In the genomic region with DNA sequence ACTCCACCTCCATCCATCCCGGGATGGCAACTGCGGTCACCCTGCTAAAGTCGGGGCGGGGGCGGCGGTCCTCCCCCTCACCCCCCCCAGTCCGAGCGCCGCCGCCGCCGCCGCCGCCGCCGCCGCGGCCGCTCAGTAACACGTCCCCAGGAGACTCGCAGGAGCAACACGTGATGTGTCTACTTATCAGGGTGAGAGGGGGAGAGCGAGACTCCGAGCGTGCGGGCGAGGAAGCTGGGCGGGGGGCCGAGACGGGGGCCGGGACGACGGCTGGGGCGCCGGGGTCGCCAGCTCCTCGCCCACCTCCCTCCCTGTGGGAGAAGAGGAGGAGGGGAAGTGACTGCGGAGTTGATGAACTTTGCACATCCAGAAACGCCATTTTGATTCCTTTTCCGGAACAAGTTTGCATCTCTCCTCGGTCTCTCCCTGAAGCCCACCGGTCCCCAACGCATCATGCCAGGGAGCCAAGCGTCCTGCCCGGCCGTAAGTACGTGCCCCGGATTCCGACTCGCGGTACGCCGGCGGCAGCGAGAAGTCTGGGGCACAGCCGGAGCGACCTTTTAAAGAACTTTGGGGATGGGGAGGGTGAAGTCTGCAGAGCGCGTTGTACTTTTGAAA, we compare ENCODE assay signal across 8 cellular contexts. TPM values are rescaled to one million over a fixed set of nuclear protein-coding genes. Genes with fewer than 3 reads are reported as not detected.
DNase-seq lines count a peak whose midpoint lies in the region; ATAC-seq, FAIRE-seq and TF ChIP-seq lines count a peak whose summit lies in the region.

A gene with protein sequence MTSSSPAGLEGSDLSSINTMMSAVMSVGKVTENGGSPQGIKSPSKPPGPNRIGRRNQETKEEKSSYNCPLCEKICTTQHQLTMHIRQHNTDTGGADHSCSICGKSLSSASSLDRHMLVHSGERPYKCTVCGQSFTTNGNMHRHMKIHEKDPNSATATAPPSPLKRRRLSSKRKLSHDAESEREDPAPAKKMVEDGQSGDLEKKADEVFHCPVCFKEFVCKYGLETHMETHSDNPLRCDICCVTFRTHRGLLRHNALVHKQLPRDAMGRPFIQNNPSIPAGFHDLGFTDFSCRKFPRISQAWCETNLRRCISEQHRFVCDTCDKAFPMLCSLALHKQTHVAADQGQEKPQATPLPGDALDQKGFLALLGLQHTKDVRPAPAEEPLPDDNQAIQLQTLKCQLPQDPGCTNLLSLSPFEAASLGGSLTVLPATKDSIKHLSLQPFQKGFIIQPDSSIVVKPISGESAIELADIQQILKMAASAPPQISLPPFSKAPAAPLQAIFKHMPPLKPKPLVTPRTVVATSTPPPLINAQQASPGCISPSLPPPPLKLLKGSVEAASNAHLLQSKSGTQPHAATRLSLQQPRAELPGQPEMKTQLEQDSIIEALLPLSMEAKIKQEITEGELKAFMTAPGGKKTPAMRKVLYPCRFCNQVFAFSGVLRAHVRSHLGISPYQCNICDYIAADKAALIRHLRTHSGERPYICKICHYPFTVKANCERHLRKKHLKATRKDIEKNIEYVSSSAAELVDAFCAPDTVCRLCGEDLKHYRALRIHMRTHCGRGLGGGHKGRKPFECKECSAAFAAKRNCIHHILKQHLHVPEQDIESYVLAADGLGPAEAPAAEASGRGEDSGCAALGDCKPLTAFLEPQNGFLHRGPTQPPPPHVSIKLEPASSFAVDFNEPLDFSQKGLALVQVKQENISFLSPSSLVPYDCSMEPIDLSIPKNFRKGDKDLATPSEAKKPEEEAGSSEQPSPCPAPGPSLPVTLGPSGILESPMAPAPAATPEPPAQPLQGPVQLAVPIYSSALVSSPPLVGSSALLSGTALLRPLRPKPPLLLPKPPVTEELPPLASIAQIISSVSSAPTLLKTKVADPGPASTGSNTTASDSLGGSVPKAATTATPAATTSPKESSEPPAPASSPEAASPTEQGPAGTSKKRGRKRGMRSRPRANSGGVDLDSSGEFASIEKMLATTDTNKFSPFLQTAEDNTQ (N-terminal part only) (plus strand): TSS at position 384 of the 618 bp plus-strand sequence. CDS start 73,951 bp downstream, outside the sequence.

- peak in 1 of 2 experiments; percentile 26; a peak in 1 of 4 replicates for TF ChIP-seq EP300 in SK-N-SH (IDR thresholded peaks at IDR 0.05; ENCODE audit: borderline replicate concordance in 1 of 2, low read depth in 1 of 2, low read length in 1 of 2)

- peaks cover 38% of the 10 kb centered on the region for H3K79me2 ChIP-seq in SK-N-SH (ENCODE audit: insufficient read depth)

- H3K9ac ChIP-seq in HUES6 (ENCODE audit: low read length) (peak within 1 kb of the TSS; percentile 98), SK-N-SH (peak within 1 kb of the TSS; percentile 95)

- H3K27me3 ChIP-seq in HUES6 (ENCODE audit: control insufficient read depth, insufficient read depth, low read length) (peaks cover 4% of the 10 kb centered on the region; the same call in 1 of the 2 replicates), SK-N-SH (ENCODE audit: insufficient read depth) (no peaks in the 10 kb centered on the region)

- FAIRE-seq in D721Med (lab: Jason Lieb, UNC), result no peak

- H3K27ac ChIP-seq in HUES6 (ENCODE audit: low read depth, low read length) (peak within 1 kb of the TSS; percentile 86; the same call in 1 of the 2 replicates), SK-N-SH (ENCODE audit: low read depth in 2 of 2, low read length in 1 of 2) (peak within 1 kb of the TSS; percentile 61 to 64)

- no peaks in the 10 kb centered on the region for H3K36me3 Mint-ChIP-seq in activated naive CD8-positive, alpha-beta T cell

- H3K9me3 Mint-ChIP-seq in activated naive CD8-positive, alpha-beta T cell (ENCODE audit: low read depth), result no peaks in the 10 kb centered on the region

- H3F3A ChIP-seq in SK-N-SH (replicated peaks; ENCODE audit: insufficient read depth), result peaks cover 5% of the 10 kb centered on the region

- peak within 1 kb of the TSS; percentile 83 for H3K4me2 ChIP-seq in SK-N-SH

- peak within 1 kb of the TSS; percentile 99 for H2AFZ ChIP-seq in SK-N-SH (ENCODE audit: low read depth)

- intact Hi-C loops in head of caudate nucleus (cut with DNase I), result no loop called here

- CTCF ChIA-PET in SK-N-SH (lab: Yijun Ruan, JAX), result no interaction called here

- peak; percentile 52 for ATAC-seq in GM21390 (IDR thresholded peaks at IDR 0.05; ENCODE audit: unreplicated experiment)

- H3K9me3 ChIP-seq in HUES6 (ENCODE audit: control insufficient read depth, insufficient read depth, low read depth, low read length), result no peaks in the 10 kb centered on the region
- no peaks in the 10 kb centered on the region for H3K9me3 ChIP-seq in SK-N-SH

- TF ChIP-seq CTCF in D721Med (IDR thresholded peaks at IDR 0.05; ENCODE audit: insufficient read depth, missing control alignments) (no peak), SK-N-SH (IDR thresholded peaks at IDR 0.05) (no peak)

- H3K36me3 ChIP-seq in HUES6 (ENCODE audit: control insufficient read depth, insufficient read depth, low read length) (no peaks in the 10 kb centered on the region), SK-N-SH (replicated peaks in 1 of 2; ENCODE audit: control insufficient read depth in 1 of 2, insufficient read depth in 2 of 2, low read length in 1 of 2) (no peaks in the 10 kb centered on the region)

- no peaks in the 10 kb centered on the region for H3K27me3 Mint-ChIP-seq in activated naive CD8-positive, alpha-beta T cell

- DNase-seq in D721Med (ENCODE audit: insufficient read length, low spot score), result peak; percentile 81
- DNase-seq in SK-N-SH, result peak; percentile 75
- peak in 24 of 42 donors; percentile 12 to 65 (median 36) for DNase-seq in head of caudate nucleus
- DNase-seq in pons (ENCODE audit: low spot score), result peak; percentile 43
- no peak for DNase-seq in middle frontal gyrus (ENCODE audit: extremely low spot score, low spot score)

- H3K4me1 Mint-ChIP-seq in activated naive CD8-positive, alpha-beta T cell (ENCODE audit: low read depth), result peaks cover 40% of the 10 kb centered on the region

- H3K4me3 ChIP-seq in HUES6 (ENCODE audit: low read depth, low read length) (peak within 1 kb of the TSS; percentile 97), SK-N-SH (ENCODE audit: low read depth in 2 of 2, low read length in 1 of 2) (peak within 1 kb of the TSS; percentile 89 to 100)

- peak within 1 kb of the TSS; percentile 93 for H3K4me3 Mint-ChIP-seq in activated naive CD8-positive, alpha-beta T cell

- no peaks in the 10 kb centered on the region for H3K9me2 ChIP-seq in SK-N-SH

- POLR2A ChIA-PET in SK-N-SH (lab: Yijun Ruan, JAX), result no interaction called here

- 1% methylated on average over 47 of the region's 59 CpGs for WGBS in SK-N-SH (ENCODE audit: low lambda C conversion rate)

- H3K27ac Mint-ChIP-seq in activated naive CD8-positive, alpha-beta T cell, result peak within 1 kb of the TSS; percentile 100

- H3K4me1 ChIP-seq in HUES6 (ENCODE audit: control insufficient read depth, insufficient read depth, low read length), result peaks cover 36% of the 10 kb centered on the region
- H3K4me1 ChIP-seq in SK-N-SH (ENCODE audit: control insufficient read depth in 1 of 2, insufficient read depth in 2 of 2, low read depth in 1 of 2, low read length in 1 of 2), result peaks cover 2 to 18% of the 10 kb centered on the region in 2 experiments; a peak in 2 of 4 replicates

- H4K20me1 ChIP-seq in SK-N-SH (ENCODE audit: insufficient read depth), result peaks cover 31% of the 10 kb centered on the region

- TF ChIP-seq RAD21 in SK-N-SH (IDR thresholded peaks at IDR 0.05; ENCODE audit: low read length), result no peak

TF ChIP-seq in SK-N-SH, 30 proteins besides CTCF, POLR2A, EP300 and RAD21 (continues in another document):
- TF ChIP-seq, protein P1, sequence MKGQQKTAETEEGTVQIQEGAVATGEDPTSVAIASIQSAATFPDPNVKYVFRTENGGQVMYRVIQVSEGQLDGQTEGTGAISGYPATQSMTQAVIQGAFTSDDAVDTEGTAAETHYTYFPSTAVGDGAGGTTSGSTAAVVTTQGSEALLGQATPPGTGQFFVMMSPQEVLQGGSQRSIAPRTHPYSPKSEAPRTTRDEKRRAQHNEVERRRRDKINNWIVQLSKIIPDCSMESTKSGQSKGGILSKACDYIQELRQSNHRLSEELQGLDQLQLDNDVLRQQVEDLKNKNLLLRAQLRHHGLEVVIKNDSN (IDR thresholded peaks at IDR 0.05; ENCODE audit: borderline replicate concordance, low read depth), result peak; percentile 83
- no peak for TF ChIP-seq NFIC (IDR thresholded peaks at IDR 0.05; ENCODE audit: borderline replicate concordance)
- TF ChIP-seq, protein P2, sequence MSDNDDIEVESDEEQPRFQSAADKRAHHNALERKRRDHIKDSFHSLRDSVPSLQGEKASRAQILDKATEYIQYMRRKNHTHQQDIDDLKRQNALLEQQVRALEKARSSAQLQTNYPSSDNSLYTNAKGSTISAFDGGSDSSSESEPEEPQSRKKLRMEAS (IDR thresholded peaks at IDR 0.05; ENCODE audit: low read depth), result peak; percentile 36; the same call in 1 of the 2 replicates
- TF ChIP-seq, protein P3, sequence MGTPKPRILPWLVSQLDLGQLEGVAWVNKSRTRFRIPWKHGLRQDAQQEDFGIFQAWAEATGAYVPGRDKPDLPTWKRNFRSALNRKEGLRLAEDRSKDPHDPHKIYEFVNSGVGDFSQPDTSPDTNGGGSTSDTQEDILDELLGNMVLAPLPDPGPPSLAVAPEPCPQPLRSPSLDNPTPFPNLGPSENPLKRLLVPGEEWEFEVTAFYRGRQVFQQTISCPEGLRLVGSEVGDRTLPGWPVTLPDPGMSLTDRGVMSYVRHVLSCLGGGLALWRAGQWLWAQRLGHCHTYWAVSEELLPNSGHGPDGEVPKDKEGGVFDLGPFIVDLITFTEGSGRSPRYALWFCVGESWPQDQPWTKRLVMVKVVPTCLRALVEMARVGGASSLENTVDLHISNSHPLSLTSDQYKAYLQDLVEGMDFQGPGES (IDR thresholded peaks at IDR 0.05; ENCODE audit: low read depth, low read length), result no peak
- no peak for TF ChIP-seq MEF2A (IDR thresholded peaks at IDR 0.05; ENCODE audit: borderline replicate concordance, low read depth)
- TF ChIP-seq SMC3 (IDR thresholded peaks at IDR 0.05; ENCODE audit: low read depth, low read length), result no peak
- no peak for TF ChIP-seq FOXM1 (IDR thresholded peaks at IDR 0.05; ENCODE audit: low read depth)
- no peak for TF ChIP-seq EZH2phosphoT487 (IDR thresholded peaks at IDR 0.05; ENCODE audit: borderline replicate concordance, low read depth)
- no peak for TF ChIP-seq FOXJ3 (CRISPR knock-in tag; IDR thresholded peaks at IDR 0.05)
- TF ChIP-seq JUND (IDR thresholded peaks at IDR 0.05), result no peak
- TF ChIP-seq RCOR1 (IDR thresholded peaks at IDR 0.05; ENCODE audit: low read length), result no peak

RNA-seq across cellular contexts. Expression of the gene that starts here (rescaled TPM):
- polyA plus RNA-seq in SK-N-SH (2012; rRNA removed), result 1.5 and 2.0 TPM in 2 replicates
- 1.2 and 1.6 TPM in 2 replicates for polyA plus RNA-seq in SK-N-SH (2012; cell fraction: cytosol; rRNA removed)
- polyA plus RNA-seq in SK-N-SH (2012; cell fraction: nucleus; rRNA removed), result 7.5 and 8.0 TPM in 2 replicates
